Comparison of ENCODE assay signal across 15 cellular contexts in genomic region chr20:1331801-1332453, GRCh38. TPM values are rescaled to one million over a fixed set of nuclear protein-coding genes. Genes with fewer than 3 reads are reported as not detected.
A peak's percentile ranks its signal among the peaks of the same experiment; 100 is the strongest.
DNase-seq lines count a peak whose midpoint lies in the region; ATAC-seq and TF ChIP-seq lines count a peak whose summit lies in the region.
"Had no signal": no experiment of that assay in that cellular context is flagged by ENCODE, and none has a peak within 500 bp of the region (broad histone marks: within the 10 kb centered on the region; RNA-seq: fewer than 3 reads in every experiment).

No MANE protein-coding gene starts in this region.

- H3K27ac Mint-ChIP-seq in activated CD4-positive, alpha-beta T cell treated with anti-CD3 and anti-CD28 coated beads for 36 hours = peak overlapping the region; percentile 10
- H3K27ac Mint-ChIP-seq in activated CD8-positive, alpha-beta T cell treated with anti-CD3 and anti-CD28 coated beads for 36 hours = peak overlapping the region; percentile 75
- H3K27ac Mint-ChIP-seq in stimulated activated effector memory CD8-positive, alpha-beta T cell treated with anti-CD3 and anti-CD28 coated beads, Interleukin-12 subunit alpha, Interleukin-12 subunit beta, amount 100 ng/mL, for 72 hours = peak overlapping the region; percentile 70
- H3K27ac Mint-ChIP-seq: CD4-positive, alpha-beta T cell had no signal

- no peak for DNase-seq in activated CD4-positive, alpha-beta T cell treated with anti-CD3 and anti-CD28 coated beads for 36 hours
- DNase-seq in activated CD4-positive, alpha-beta T cell treated with anti-CD3 and anti-CD28 coated beads for 48 hours = no peak
- no peak for DNase-seq in activated CD8-positive, alpha-beta T cell treated with anti-CD3 and anti-CD28 coated beads for 36 hours
- DNase-seq in epithelial cell of prostate (ENCODE audit: low read depth, low spot score) = no peak
- DNase-seq in stimulated activated effector memory CD8-positive, alpha-beta T cell treated with anti-CD3 and anti-CD28 coated beads, Interleukin-12 subunit alpha, Interleukin-12 subunit beta, amount 100 ng/mL, for 72 hours (ENCODE audit: low spot score in 2 of 2) = peak in 1 of 2 donors; percentile 37
- no peak for DNase-seq in HPDE6-E6E7 (ENCODE audit: extremely low spot score)
- no peak for DNase-seq in SKM-1 treated with dmso at 0.1 percent for 144 hours (lab: John Stamatoyannopoulos, UW; ENCODE audit: unreplicated experiment)
- DNase-seq: activated naive CD4-positive, alpha-beta T cell; central memory CD4-positive, alpha-beta T cell; NCI-H1417; NCI-H446; stimulated activated CD4-positive, alpha-beta T cell treated with anti-CD3 and anti-CD28 coated beads, Interleukin-4, amount 100 ng/mL, for 1 hour had no signal

- H3K9me3 Mint-ChIP-seq in activated CD4-positive, alpha-beta T cell treated with anti-CD3 and anti-CD28 coated beads for 36 hours (ENCODE audit: low read depth) = no peaks in the 10 kb centered on the region
- H3K9me3 Mint-ChIP-seq in activated CD8-positive, alpha-beta T cell treated with anti-CD3 and anti-CD28 coated beads for 36 hours = no peaks in the 10 kb centered on the region
- no peaks in the 10 kb centered on the region for H3K9me3 Mint-ChIP-seq in stimulated activated effector memory CD8-positive, alpha-beta T cell treated with anti-CD3 and anti-CD28 coated beads, Interleukin-12 subunit alpha, Interleukin-12 subunit beta, amount 100 ng/mL, for 72 hours
- H3K9me3 Mint-ChIP-seq: CD4-positive, alpha-beta T cell had no signal

- no peak overlapping the region for H3K4me3 Mint-ChIP-seq in activated CD4-positive, alpha-beta T cell treated with anti-CD3 and anti-CD28 coated beads for 36 hours
- H3K4me3 Mint-ChIP-seq in activated CD8-positive, alpha-beta T cell treated with anti-CD3 and anti-CD28 coated beads for 36 hours = no peak overlapping the region
- no peak overlapping the region for H3K4me3 Mint-ChIP-seq in stimulated activated effector memory CD8-positive, alpha-beta T cell treated with anti-CD3 and anti-CD28 coated beads, Interleukin-12 subunit alpha, Interleukin-12 subunit beta, amount 100 ng/mL, for 72 hours
- H3K4me3 Mint-ChIP-seq: CD4-positive, alpha-beta T cell had no signal

- peaks cover 21% of the 10 kb centered on the region for H3K36me3 Mint-ChIP-seq in activated CD4-positive, alpha-beta T cell treated with anti-CD3 and anti-CD28 coated beads for 36 hours (ENCODE audit: low read depth)
- H3K36me3 Mint-ChIP-seq in activated CD8-positive, alpha-beta T cell treated with anti-CD3 and anti-CD28 coated beads for 36 hours (ENCODE audit: low read depth) = peaks cover 45% of the 10 kb centered on the region
- peaks cover 22% of the 10 kb centered on the region for H3K36me3 Mint-ChIP-seq in stimulated activated effector memory CD8-positive, alpha-beta T cell treated with anti-CD3 and anti-CD28 coated beads, Interleukin-12 subunit alpha, Interleukin-12 subunit beta, amount 100 ng/mL, for 72 hours

- POLR2A ChIA-PET in activated CD4-positive, alpha-beta T cell treated with anti-CD3 and anti-CD28 coated beads for 36 hours (lab: Charles Lee) = no interaction called here
- POLR2A ChIA-PET in activated CD8-positive, alpha-beta T cell treated with anti-CD3 and anti-CD28 coated beads for 36 hours (lab: Charles Lee) = interaction anchor here (0.7 to 2.1 kb wide), 3 partner anchors 26 to 112 kb away, joined by 3 to 7 read pairs (median 3); no protein-coding TSS in a partner anchor

- no peak for ATAC-seq in activated CD4-positive, alpha-beta T cell treated with anti-CD3 and anti-CD28 coated beads for 36 hours
- no peak for ATAC-seq in activated CD8-positive, alpha-beta T cell treated with anti-CD3 and anti-CD28 coated beads for 36 hours
- no peak for ATAC-seq in stimulated activated effector memory CD8-positive, alpha-beta T cell treated with anti-CD3 and anti-CD28 coated beads, Interleukin-12 subunit alpha, Interleukin-12 subunit beta, amount 100 ng/mL, for 72 hours
- no peak for ATAC-seq in HG02798 (IDR thresholded peaks at IDR 0.05; ENCODE audit: poor library complexity, unreplicated experiment)
- ATAC-seq: right lobe of liver had no signal

- intact Hi-C loops in activated CD4-positive, alpha-beta T cell treated with anti-CD3 and anti-CD28 coated beads for 36 hours (cut with DNase I, micrococcal nuclease) = no loop called here
- intact Hi-C loops in activated CD8-positive, alpha-beta T cell treated with anti-CD3 and anti-CD28 coated beads for 36 hours (cut with micrococcal nuclease) = no loop called here

- H3K27ac ChIP-seq in epithelial cell of prostate = peak overlapping the region; percentile 97
- H3K27ac ChIP-seq: right lobe of liver had no signal

- H3K27me3 Mint-ChIP-seq in activated CD4-positive, alpha-beta T cell treated with anti-CD3 and anti-CD28 coated beads for 36 hours = no peaks in the 10 kb centered on the region
- no peaks in the 10 kb centered on the region for H3K27me3 Mint-ChIP-seq in activated CD8-positive, alpha-beta T cell treated with anti-CD3 and anti-CD28 coated beads for 36 hours
- H3K27me3 Mint-ChIP-seq: CD4-positive, alpha-beta T cell had no signal

- peaks cover 47% of the 10 kb centered on the region for H3K4me1 Mint-ChIP-seq in activated CD4-positive, alpha-beta T cell treated with anti-CD3 and anti-CD28 coated beads for 36 hours
- peaks cover 53% of the 10 kb centered on the region for H3K4me1 Mint-ChIP-seq in activated CD8-positive, alpha-beta T cell treated with anti-CD3 and anti-CD28 coated beads for 36 hours (ENCODE audit: low read depth)
- H3K4me1 Mint-ChIP-seq in stimulated activated effector memory CD8-positive, alpha-beta T cell treated with anti-CD3 and anti-CD28 coated beads, Interleukin-12 subunit alpha, Interleukin-12 subunit beta, amount 100 ng/mL, for 72 hours = peaks cover 58% of the 10 kb centered on the region

- no peak for TF ChIP-seq CTCF in activated CD8-positive, alpha-beta T cell treated with anti-CD3 and anti-CD28 coated beads for 36 hours (IDR thresholded peaks at IDR 0.05)

- CTCF ChIA-PET in activated CD4-positive, alpha-beta T cell treated with anti-CD3 and anti-CD28 coated beads for 36 hours (lab: Charles Lee) = no interaction called here
- CTCF ChIA-PET in activated CD8-positive, alpha-beta T cell treated with anti-CD3 and anti-CD28 coated beads for 36 hours (lab: Charles Lee) = interaction anchor here (0.8 kb wide), 1 partner anchor 68 kb away, joined by 3 read pairs; no protein-coding TSS in a partner anchor

RNA-seq across cellular contexts. Expression of gene SDCBP2, which starts 3.0 kb away (rescaled TPM):
- total RNA-seq in activated CD4-positive, alpha-beta T cell treated with anti-CD3 and anti-CD28 coated beads for 36 hours = 1 to 10 TPM; 2.8 to 3.2 TPM
- 1 to 10 TPM; 3.0 to 3.7 TPM for total RNA-seq in activated CD8-positive, alpha-beta T cell treated with anti-CD3 and anti-CD28 coated beads for 36 hours

Comparison
In these comparisons a context has a peak if more than half of its experiments do, and no peak if none do; other contexts are left out.
1. H3K27ac Mint-ChIP-seq: peak in every context shown above with its lines; median percentile 75 in activated CD8-positive, alpha-beta T cell treated with anti-CD3 and anti-CD28 coated beads for 36 hours; 70 in stimulated activated effector memory CD8-positive, alpha-beta T cell treated with anti-CD3 and anti-CD28 coated beads, Interleukin-12 subunit alpha, Interleukin-12 subunit beta, amount 100 ng/mL, for 72 hours; 10 in activated CD4-positive, alpha-beta T cell treated with anti-CD3 and anti-CD28 coated beads for 36 hours.